Comparison of ENCODE assay signal across 8 cellular contexts in genomic region chr19:52527134-52527953, GRCh38. TPM values are rescaled to one million over a fixed set of nuclear protein-coding genes. Genes with fewer than 3 reads are reported as not detected.
A peak's percentile ranks its signal among the peaks of the same experiment; 100 is the strongest.
DNase-seq lines count a peak whose midpoint lies in the region; ATAC-seq and TF ChIP-seq lines count a peak whose summit lies in the region.

ZNF808 (plus strand) TSS chr19:52527668; CDS start chr19:52543285, 15,617 bp downstream.

- DNase-seq in BE2C (peak; percentile 96), NCI-H526 (lab: John Stamatoyannopoulos, UW) (peak; percentile 97 to 98), cortex of kidney (lab: John Stamatoyannopoulos, UW) (peak; percentile 32), left lung (peak; percentile 97 to 99)
- peak; percentile 98 for DNase-seq in activated CD4-positive, alpha-beta T cell treated with anti-CD3 and anti-CD28 coated beads, Interleukin-2, amount 50 U/mL, for 1 hour
- DNase-seq in stimulated activated CD4-positive, alpha-beta T cell treated with anti-CD3 and anti-CD28 coated beads, Interleukin-2, amount 100 ng/mL, for 4 hours (ENCODE audit: low read depth), result peak; percentile 97

- H3K36me3 ChIP-seq in BE2C, result no peaks in the 10 kb centered on the region
- no peaks in the 10 kb centered on the region for H3K36me3 ChIP-seq in left lung

- no peaks in the 10 kb centered on the region for H3K27me3 ChIP-seq in BE2C
- no peaks in the 10 kb centered on the region for H3K27me3 ChIP-seq in left lung

- intact Hi-C loops in left lung (cut with DNase I), result no loop called here

- H3K4me1 ChIP-seq in BE2C (no peaks in the 10 kb centered on the region), left lung (peaks cover 5 to 20% of the 10 kb centered on the region in 2 donors)

- H3K9me3 ChIP-seq in BE2C, result no peaks in the 10 kb centered on the region; the same call in 1 of the 2 replicates
- peaks cover 0 to 30% of the 10 kb centered on the region in 2 donors for H3K9me3 ChIP-seq in left lung

- peak; percentile 70 for TF ChIP-seq POLR2A in GM19193 (IDR thresholded peaks at IDR 0.05; ENCODE audit: extremely low read depth, insufficient read depth, insufficient read length)

- H3K27ac ChIP-seq in left lung, result peak within 1 kb of the TSS; percentile 90 to 96

- peak; percentile 86 for ATAC-seq in HG03439 (IDR thresholded peaks at IDR 0.05; ENCODE audit: unreplicated experiment)
- peak; percentile 99 for ATAC-seq in left lung

- TF ChIP-seq CTCF in BE2C (IDR thresholded peaks at IDR 0.05; ENCODE audit: low read depth, low read length) (peak; percentile 67), left lung (IDR thresholded peaks at IDR 0.05) (peak; percentile 48 to 74)

- H3K4me3 ChIP-seq in BE2C (ENCODE audit: low read depth, low read length) (peak within 1 kb of the TSS; percentile 89), left lung (peak within 1 kb of the TSS; percentile 75 to 79)

RNA-seq across cellular contexts. Expression of gene ZNF808, which starts in this region (rescaled TPM):
- 2.4 TPM for polyA plus RNA-seq in BE2C (2012; ENCODE audit: insufficient read depth, insufficient read length, low read depth)
- total RNA-seq in left lung, result 10 to 100 TPM; 23.8 to 24.6 TPM

Comparison
In these comparisons a context has a peak if more than half of its experiments do, and no peak if none do; other contexts are left out.
1. Peak in every context shown above with its lines: DNase-seq, ATAC-seq, H3K4me3 ChIP-seq and H3K27ac ChIP-seq.
2. DNase-seq: peak in every context shown above with its lines; median percentile 98 in activated CD4-positive, alpha-beta T cell treated with anti-CD3 and anti-CD28 coated beads, Interleukin-2, amount 50 U/mL, for 1 hour; 98 in left lung; 98 in NCI-H526; 97 in stimulated activated CD4-positive, alpha-beta T cell treated with anti-CD3 and anti-CD28 coated beads, Interleukin-2, amount 100 ng/mL, for 4 hours; 96 in BE2C; 32 in cortex of kidney.